In the genomic region with DNA sequence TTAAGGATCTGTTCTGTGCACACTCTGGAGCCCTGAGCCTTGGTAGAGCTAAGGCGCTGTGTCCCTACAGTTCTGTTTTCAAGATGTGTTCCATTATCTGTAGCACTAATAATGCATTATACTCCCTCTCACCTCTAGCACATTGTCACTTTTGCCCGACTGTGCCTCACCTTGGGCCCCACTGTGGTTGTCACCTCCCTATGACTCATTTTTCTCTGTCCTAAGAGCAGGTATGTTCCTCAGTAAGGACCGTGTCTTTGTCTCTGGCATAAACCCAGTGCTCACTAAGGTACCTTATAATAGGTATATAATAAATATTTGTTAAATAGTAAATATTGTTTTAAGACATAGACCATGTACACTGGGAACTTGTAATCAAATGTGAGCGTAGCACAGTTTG, we compare ENCODE assay signal across 19 cellular contexts.
A peak's percentile ranks its signal among the peaks of the same experiment; 100 is the strongest.
DNase-seq lines count a peak whose midpoint lies in the region; ATAC-seq and TF ChIP-seq lines count a peak whose summit lies in the region.
"Had no signal": no experiment of that assay in that cellular context is flagged by ENCODE, and none has a peak within 500 bp of the region (broad histone marks: within the 10 kb centered on the region; RNA-seq: fewer than 3 reads in every experiment).

No MANE protein-coding gene starts in this region.

- TF ChIP-seq RAD21 in HCT116 (IDR thresholded peaks at IDR 0.05; ENCODE audit: low read depth) = no peak

- TF ChIP-seq POLR2A in HCT116 (IDR thresholded peaks at IDR 0.05; ENCODE audit: borderline replicate concordance, extremely low read depth, insufficient read depth, insufficient read length) = no peak

- no peak overlapping the region for H3K23ac ChIP-seq in trophoblast cell (ENCODE audit: low read length)

- no peak overlapping the region for H3K4ac ChIP-seq in trophoblast cell (ENCODE audit: low read depth, low read length)

- ATAC-seq in HCT116 (peak; percentile 78), HG02678 (IDR thresholded peaks at IDR 0.05; ENCODE audit: unreplicated experiment) (no peak), HG02642 (IDR thresholded peaks at IDR 0.05; ENCODE audit: poor library complexity, unreplicated experiment) (no peak)
- ATAC-seq in activated T-helper 17 cell treated with anti-CD3 and anti-CD28 coated beads, Interleukin-2, amount 50 U/mL, for 72 hours (replicated peaks) = peak; percentile 54

- no peak for TF ChIP-seq CTCF in HCT116 (IDR thresholded peaks at IDR 0.05 in 2 of 3, conservative IDR thresholded peaks at IDR 0.05 in 1 of 3; ENCODE audit: borderline replicate concordance in 1 of 3, insufficient read depth in 1 of 3, low read depth in 2 of 3, low read length in 2 of 3)

- no peaks in the 10 kb centered on the region for H4K20me1 ChIP-seq in HCT116 (ENCODE audit: insufficient read depth)

- H3K27ac Mint-ChIP-seq in activated CD4-positive, alpha-beta memory T cell treated with anti-CD3 and anti-CD28 coated beads for 36 hours = no peak overlapping the region
- no peak overlapping the region for H3K27ac Mint-ChIP-seq in activated CD4-positive, alpha-beta memory T cell treated with anti-CD3 and anti-CD28 coated beads, Interleukin-2, amount 10 ng/mL, durations not matched to agents 7 days and 5 days
- no peak overlapping the region for H3K27ac Mint-ChIP-seq in activated T-helper 17 cell treated with anti-CD3 and anti-CD28 coated beads, Interleukin-2, amount 50 U/mL, for 72 hours
- H3K27ac Mint-ChIP-seq: CD4-positive, CD25-positive, alpha-beta regulatory T cell had no signal

- no peaks in the 10 kb centered on the region for H3K9me3 ChIP-seq in HCT116 (ENCODE audit: control insufficient read depth in 1 of 2, insufficient read depth in 1 of 2, low read depth in 1 of 2, low read length in 2 of 2)
- H3K9me3 ChIP-seq in trophoblast cell (ENCODE audit: insufficient read depth, low read depth, low read length) = no peaks in the 10 kb centered on the region
- H3K9me3 ChIP-seq: BE2C, SJCRH30 had no signal

- H3K4me3 Mint-ChIP-seq in activated CD4-positive, alpha-beta memory T cell treated with anti-CD3 and anti-CD28 coated beads for 36 hours = no peak overlapping the region
- H3K4me3 Mint-ChIP-seq in activated CD4-positive, alpha-beta memory T cell treated with anti-CD3 and anti-CD28 coated beads, Interleukin-2, amount 10 ng/mL, durations not matched to agents 7 days and 5 days = no peak overlapping the region
- no peak overlapping the region for H3K4me3 Mint-ChIP-seq in activated T-helper 17 cell treated with anti-CD3 and anti-CD28 coated beads, Interleukin-2, amount 50 U/mL, for 72 hours
- H3K4me3 Mint-ChIP-seq: CD4-positive, CD25-positive, alpha-beta regulatory T cell had no signal

- no peak overlapping the region for H3K27ac ChIP-seq in HCT116 (ENCODE audit: low read depth, low read length)
- no peak overlapping the region for H3K27ac ChIP-seq in trophoblast cell (ENCODE audit: low read depth, low read length)
- H3K27ac ChIP-seq: KMS-11, SJCRH30 had no signal

- RAD21 ChIA-PET in HCT116 (lab: Charles Lee; ENCODE audit: low non-redundant PET in 1 of 2, low total read pairs in 2 of 2, uncharacterized antibody in 2 of 2, unreplicated experiment in 2 of 2) = no interaction called here

- H4K91ac ChIP-seq in trophoblast cell (ENCODE audit: low read depth, low read length) = no peak overlapping the region

- H3K9ac ChIP-seq in HCT116 (ENCODE audit: low read length) (no peak overlapping the region), trophoblast cell (ENCODE audit: low read length) (peak overlapping the region; percentile 34)
- H3K9ac ChIP-seq: KMS-11 had no signal

- H3K4me1 Mint-ChIP-seq in activated CD4-positive, alpha-beta memory T cell treated with anti-CD3 and anti-CD28 coated beads for 36 hours (ENCODE audit: low read depth) = no peaks in the 10 kb centered on the region
- H3K4me1 Mint-ChIP-seq in activated CD4-positive, alpha-beta memory T cell treated with anti-CD3 and anti-CD28 coated beads, Interleukin-2, amount 10 ng/mL, durations not matched to agents 7 days and 5 days = no peaks in the 10 kb centered on the region
- no peaks in the 10 kb centered on the region for H3K4me1 Mint-ChIP-seq in activated T-helper 17 cell treated with anti-CD3 and anti-CD28 coated beads, Interleukin-2, amount 50 U/mL, for 72 hours
- H3K4me1 Mint-ChIP-seq: CD4-positive, CD25-positive, alpha-beta regulatory T cell had no signal

- no peaks in the 10 kb centered on the region for H3K27me3 Mint-ChIP-seq in activated CD4-positive, alpha-beta memory T cell treated with anti-CD3 and anti-CD28 coated beads for 36 hours
- H3K27me3 Mint-ChIP-seq in activated CD4-positive, alpha-beta memory T cell treated with anti-CD3 and anti-CD28 coated beads, Interleukin-2, amount 10 ng/mL, durations not matched to agents 7 days and 5 days = no peaks in the 10 kb centered on the region
- no peaks in the 10 kb centered on the region for H3K27me3 Mint-ChIP-seq in activated T-helper 17 cell treated with anti-CD3 and anti-CD28 coated beads, Interleukin-2, amount 50 U/mL, for 72 hours
- H3K27me3 Mint-ChIP-seq: CD4-positive, CD25-positive, alpha-beta regulatory T cell had no signal

- no peaks in the 10 kb centered on the region for H3K36me3 Mint-ChIP-seq in activated CD4-positive, alpha-beta memory T cell treated with anti-CD3 and anti-CD28 coated beads for 36 hours
- H3K36me3 Mint-ChIP-seq in activated CD4-positive, alpha-beta memory T cell treated with anti-CD3 and anti-CD28 coated beads, Interleukin-2, amount 10 ng/mL, durations not matched to agents 7 days and 5 days (ENCODE audit: low read depth) = no peaks in the 10 kb centered on the region
- no peaks in the 10 kb centered on the region for H3K36me3 Mint-ChIP-seq in activated T-helper 17 cell treated with anti-CD3 and anti-CD28 coated beads, Interleukin-2, amount 50 U/mL, for 72 hours (ENCODE audit: low read depth)
- H3K36me3 Mint-ChIP-seq: CD4-positive, CD25-positive, alpha-beta regulatory T cell had no signal

- no peak overlapping the region for H3K14ac ChIP-seq in trophoblast cell (ENCODE audit: low read length)

- no peaks in the 10 kb centered on the region for H3K9me3 Mint-ChIP-seq in activated CD4-positive, alpha-beta memory T cell treated with anti-CD3 and anti-CD28 coated beads for 36 hours
- no peaks in the 10 kb centered on the region for H3K9me3 Mint-ChIP-seq in activated CD4-positive, alpha-beta memory T cell treated with anti-CD3 and anti-CD28 coated beads, Interleukin-2, amount 10 ng/mL, durations not matched to agents 7 days and 5 days
- no peaks in the 10 kb centered on the region for H3K9me3 Mint-ChIP-seq in activated T-helper 17 cell treated with anti-CD3 and anti-CD28 coated beads, Interleukin-2, amount 50 U/mL, for 72 hours
- H3K9me3 Mint-ChIP-seq: CD4-positive, CD25-positive, alpha-beta regulatory T cell had no signal

- no TSS peak for BruUV-seq in HCT116 (replicated peaks; lab: Mats Ljungman, UMichigan)

- no peak overlapping the region for H2BK120ac ChIP-seq in trophoblast cell (ENCODE audit: insufficient read depth, low read length, poor library complexity)

- H4K12ac ChIP-seq in trophoblast cell (ENCODE audit: low read depth, low read length) = no peak overlapping the region

- H4K8ac ChIP-seq in trophoblast cell (ENCODE audit: low read depth, low read length) = no peak overlapping the region

- POLR2A ChIA-PET in activated CD4-positive, alpha-beta memory T cell treated with anti-CD3 and anti-CD28 coated beads for 36 hours (lab: Charles Lee) = no interaction called here
- POLR2A ChIA-PET in activated CD4-positive, alpha-beta memory T cell treated with anti-CD3 and anti-CD28 coated beads, Interleukin-2, amount 10 ng/mL, durations not matched to agents 7 days and 5 days (lab: Charles Lee) = no interaction called here
- POLR2A ChIA-PET in HCT116 (lab: Charles Lee) = no interaction called here

- H3K79me2 ChIP-seq in HCT116 (ENCODE audit: insufficient read depth, low read length) (no peaks in the 10 kb centered on the region), trophoblast cell (ENCODE audit: control insufficient read depth, insufficient read depth, low read length, poor library complexity) (no peaks in the 10 kb centered on the region)

- intact Hi-C loops in activated CD4-positive, alpha-beta memory T cell treated with anti-CD3 and anti-CD28 coated beads for 36 hours (cut with micrococcal nuclease) = no loop called here
- intact Hi-C loops in HCT116 (cut with micrococcal nuclease) = no loop called here

- no peaks in the 10 kb centered on the region for H3K36me3 ChIP-seq in HCT116 (ENCODE audit: control insufficient read depth in 1 of 2, insufficient read depth in 2 of 2, low read length in 2 of 2)
- H3K36me3 ChIP-seq in trophoblast cell (ENCODE audit: control insufficient read depth in 1 of 2, insufficient read depth in 2 of 2, low read length in 2 of 2) = no peaks in the 10 kb centered on the region
- H3K36me3 ChIP-seq: BE2C, SJCRH30 had no signal

- H2AFZ ChIP-seq in HCT116 (ENCODE audit: low read depth, low read length, poor library complexity, severe bottlenecking) = no peak overlapping the region
- no peak overlapping the region for H2AFZ ChIP-seq in trophoblast cell (ENCODE audit: insufficient read depth, low read length, poor library complexity)

- H3K79me1 ChIP-seq in trophoblast cell (ENCODE audit: low read length) = no peaks in the 10 kb centered on the region

- no peak overlapping the region for H2BK5ac ChIP-seq in trophoblast cell (ENCODE audit: low read depth, low read length, poor library complexity)

- H3K9me2 ChIP-seq in HCT116 (ENCODE audit: insufficient read depth) = no peaks in the 10 kb centered on the region

- no peak overlapping the region for H2AK5ac ChIP-seq in trophoblast cell (ENCODE audit: low read length)

- peak; percentile 13 for DNase-seq in activated CD4-positive, alpha-beta memory T cell treated with anti-CD3 and anti-CD28 coated beads for 36 hours
- no peak for DNase-seq in activated CD4-positive, alpha-beta memory T cell treated with anti-CD3 and anti-CD28 coated beads, Interleukin-2, amount 10 ng/mL, durations not matched to agents 7 days and 5 days
- peak; percentile 3 for DNase-seq in HCT116 (ENCODE audit: low read depth, low spot score)
- DNase-seq in trophoblast cell = peak in 1 of 2 donors; percentile 5
- no peak for DNase-seq in NCI-H1417 (lab: John Stamatoyannopoulos, UW)
- DNase-seq: BE2C; CD4-positive, CD25-positive, alpha-beta regulatory T cell; COR-L47; DMS 273 treated with DMSO at 0.1 percent for 48 hours; EL; NCI-H1436; NCI-H2029; NCI-H345; NCI-H524 treated with DMSO at 0.1 percent for 48 hours; SJCRH30 had no signal

- no peak overlapping the region for H2BK12ac ChIP-seq in trophoblast cell (ENCODE audit: low read length)

- WGBS in trophoblast cell (ENCODE audit: extremely low coverage, insufficient coverage, insufficient read length) = no CpG with 5 or more reads among the region's 4 CpGs

- no peak overlapping the region for H3K4me3 ChIP-seq in HCT116 (replicated peaks in 1 of 2; ENCODE audit: low read depth in 1 of 2, low read length in 2 of 2)
- no peak overlapping the region for H3K4me3 ChIP-seq in trophoblast cell (ENCODE audit: low read depth, low read length)
- H3K4me3 ChIP-seq: SJCRH30 had no signal

- peaks cover 0 to 17% of the 10 kb centered on the region in 2 experiments; a peak in 2 of 4 replicates for H3K4me1 ChIP-seq in HCT116 (ENCODE audit: control insufficient read depth in 1 of 2, insufficient read depth in 2 of 2, low read length in 2 of 2)
- peaks cover 0 to 2% of the 10 kb centered on the region in 2 experiments for H3K4me1 ChIP-seq in trophoblast cell (ENCODE audit: control insufficient read depth in 1 of 2, insufficient read depth in 2 of 2, low read length in 2 of 2)
- H3K4me1 ChIP-seq: BE2C, SJCRH30 had no signal

- H3K27me3 ChIP-seq in HCT116 (ENCODE audit: insufficient read depth, low read length) (no peaks in the 10 kb centered on the region), trophoblast cell (ENCODE audit: insufficient read depth, low read length) (no peaks in the 10 kb centered on the region)
- H3K27me3 ChIP-seq: BE2C, SJCRH30 had no signal

- H3K4me2 ChIP-seq in HCT116 (ENCODE audit: low read length) = peak overlapping the region; percentile 43; the same call in 1 of the 2 replicates
- no peak overlapping the region for H3K4me2 ChIP-seq in trophoblast cell (ENCODE audit: low read length)
- H3K4me2 ChIP-seq: KMS-11 had no signal

- no peak overlapping the region for H3K18ac ChIP-seq in trophoblast cell (ENCODE audit: low read length)

- CTCF ChIA-PET in activated CD4-positive, alpha-beta memory T cell treated with anti-CD3 and anti-CD28 coated beads for 36 hours (lab: Charles Lee) = no interaction called here
- CTCF ChIA-PET in activated CD4-positive, alpha-beta memory T cell treated with anti-CD3 and anti-CD28 coated beads, Interleukin-2, amount 10 ng/mL, durations not matched to agents 7 days and 5 days (lab: Charles Lee) = no interaction called here
- CTCF ChIA-PET in HCT116 (lab: Charles Lee) = no interaction called here

Comparison
In these comparisons a context has a peak if more than half of its experiments do, and no peak if none do; other contexts are left out.
1. DNase-seq: peak in activated CD4-positive, alpha-beta memory T cell treated with anti-CD3 and anti-CD28 coated beads for 36 hours (single experiment) and HCT116 (single experiment); none in activated CD4-positive, alpha-beta memory T cell treated with anti-CD3 and anti-CD28 coated beads, Interleukin-2, amount 10 ng/mL, durations not matched to agents 7 days and 5 days (single experiment) and NCI-H1417 (0 of 3).
2. ATAC-seq: peak in HCT116 (single experiment) and activated T-helper 17 cell treated with anti-CD3 and anti-CD28 coated beads, Interleukin-2, amount 50 U/mL, for 72 hours (single experiment); none in HG02678 (single experiment) and HG02642 (single experiment).